Comparison of ENCODE assay signal across 10 cellular contexts in genomic region chr12:104216461-104217058, GRCh38. TPM values are rescaled to one million over a fixed set of nuclear protein-coding genes. Genes with fewer than 3 reads are reported as not detected.
DNase-seq lines count a peak whose midpoint lies in the region; ATAC-seq, FAIRE-seq and TF ChIP-seq lines count a peak whose summit lies in the region.
"Had no signal": no experiment of that assay in that cellular context is flagged by ENCODE, and none has a peak within 500 bp of the region (broad histone marks: within the 10 kb centered on the region; RNA-seq: fewer than 3 reads in every experiment).

No MANE protein-coding gene starts in this region.

- no peak for DNase-seq in activated naive CD4-positive, alpha-beta T cell treated with anti-CD3 and anti-CD28 coated beads, Interleukin-2, amount 10 ng/mL, durations not matched to agents 7 days and 5 days
- no peak for DNase-seq in activated naive CD4-positive, alpha-beta T cell treated with anti-CD3 and anti-CD28 coated beads, Interleukin-2, amount 50 U/mL, for 16 hours
- DNase-seq in chondrocyte (ENCODE audit: low spot score) (no peak), upper lobe of left lung (no peak), GM10266 (ENCODE audit: extremely low spot score) (no peak), D721Med (ENCODE audit: insufficient read length, low spot score) (no peak)
- DNase-seq: DMS 273 treated with DMSO at 0.1 percent for 48 hours, OCI-M1 had no signal

- FAIRE-seq in D721Med (lab: Jason Lieb, UNC): no peak

- ATAC-seq in upper lobe of left lung (ENCODE audit: low FRiP score in 2 of 2): no peak
- no peak for ATAC-seq in HG03378 (IDR thresholded peaks at IDR 0.05; ENCODE audit: unreplicated experiment)

- no peak overlapping the region for H3K4me3 ChIP-seq in mucosa of stomach (ENCODE audit: low read length)
- peak overlapping the region in 3 of 4 donors; percentile 51 to 64 (median 57) for H3K4me3 ChIP-seq in upper lobe of left lung

- no peak for TF ChIP-seq POLR2A in upper lobe of left lung (IDR thresholded peaks at IDR 0.05)

- no peaks in the 10 kb centered on the region for H3K36me3 ChIP-seq in mucosa of stomach (ENCODE audit: control insufficient read depth, insufficient read depth, low read length)
- no peaks in the 10 kb centered on the region for H3K36me3 ChIP-seq in upper lobe of left lung

- 93 to 97% methylated on average over 3 of the region's 3 CpGs for WGBS in upper lobe of left lung, 2 donors

- H3K27me3 Mint-ChIP-seq in activated naive CD4-positive, alpha-beta T cell treated with anti-CD3 and anti-CD28 coated beads, Interleukin-2, amount 10 ng/mL, durations not matched to agents 7 days and 5 days: peaks cover 8% of the 10 kb centered on the region
- no peaks in the 10 kb centered on the region for H3K27me3 Mint-ChIP-seq in chondrocyte (ENCODE audit: low read depth)

- H3K27ac Mint-ChIP-seq in activated naive CD4-positive, alpha-beta T cell treated with anti-CD3 and anti-CD28 coated beads, Interleukin-2, amount 10 ng/mL, durations not matched to agents 7 days and 5 days: peak overlapping the region; percentile 55
- H3K27ac Mint-ChIP-seq in chondrocyte (ENCODE audit: unreplicated experiment): peak overlapping the region; percentile 75

- H3K4me1 Mint-ChIP-seq in activated naive CD4-positive, alpha-beta T cell treated with anti-CD3 and anti-CD28 coated beads, Interleukin-2, amount 10 ng/mL, durations not matched to agents 7 days and 5 days: peaks cover 45% of the 10 kb centered on the region
- peaks cover 24% of the 10 kb centered on the region for H3K4me1 Mint-ChIP-seq in chondrocyte (ENCODE audit: low read depth)

- peak overlapping the region; percentile 59 for H3K9ac ChIP-seq in mucosa of stomach (ENCODE audit: low read length)

- H3K27me3 ChIP-seq in mucosa of stomach (ENCODE audit: control insufficient read depth, insufficient read depth, low read length): no peaks in the 10 kb centered on the region
- H3K27me3 ChIP-seq in upper lobe of left lung: no peaks in the 10 kb centered on the region

- CTCF ChIA-PET in activated naive CD4-positive, alpha-beta T cell treated with anti-CD3 and anti-CD28 coated beads, Interleukin-2, amount 10 ng/mL, durations not matched to agents 7 days and 5 days (lab: Charles Lee): interaction anchor here (0.9 to 1.8 kb wide), 6 partner anchors 14 to 165 kb away, joined by 3 to 6 read pairs (median 4); no protein-coding TSS in a partner anchor

- TF ChIP-seq CTCF in chondrocyte (IDR thresholded peaks at IDR 0.05): no peak
- TF ChIP-seq CTCF in upper lobe of left lung (IDR thresholded peaks at IDR 0.05): no peak
- TF ChIP-seq CTCF in GM10266 (IDR thresholded peaks at IDR 0.05; ENCODE audit: control insufficient read depth, insufficient read depth, low read depth, missing control alignments): no peak
- no peak for TF ChIP-seq CTCF in D721Med (IDR thresholded peaks at IDR 0.05; ENCODE audit: insufficient read depth, missing control alignments)

- no peaks in the 10 kb centered on the region for H3K9me3 ChIP-seq in mucosa of stomach (ENCODE audit: control insufficient read depth, low read length)
- H3K9me3 ChIP-seq in upper lobe of left lung: no peaks in the 10 kb centered on the region

- H3K4me3 Mint-ChIP-seq in activated naive CD4-positive, alpha-beta T cell treated with anti-CD3 and anti-CD28 coated beads, Interleukin-2, amount 10 ng/mL, durations not matched to agents 7 days and 5 days: peak overlapping the region; percentile 70
- H3K4me3 Mint-ChIP-seq in chondrocyte (ENCODE audit: unreplicated experiment): peak overlapping the region; percentile 69

- H3K36me3 Mint-ChIP-seq in activated naive CD4-positive, alpha-beta T cell treated with anti-CD3 and anti-CD28 coated beads, Interleukin-2, amount 10 ng/mL, durations not matched to agents 7 days and 5 days: no peaks in the 10 kb centered on the region
- H3K36me3 Mint-ChIP-seq in chondrocyte (ENCODE audit: low read depth): no peaks in the 10 kb centered on the region

- H3K9me3 Mint-ChIP-seq in activated naive CD4-positive, alpha-beta T cell treated with anti-CD3 and anti-CD28 coated beads, Interleukin-2, amount 10 ng/mL, durations not matched to agents 7 days and 5 days: no peaks in the 10 kb centered on the region
- peaks cover 4% of the 10 kb centered on the region for H3K9me3 Mint-ChIP-seq in chondrocyte (ENCODE audit: low read depth)

- H3K27ac ChIP-seq in upper lobe of left lung: peak overlapping the region in 3 of 4 donors; percentile 75 to 89 (median 81)

- H3K4me1 ChIP-seq in mucosa of stomach (ENCODE audit: control insufficient read depth, insufficient read depth, low read length) (peaks cover 21% of the 10 kb centered on the region), upper lobe of left lung (peaks cover 22 to 39% (median 33%) of the 10 kb centered on the region in 4 donors)

- TF ChIP-seq EP300 in upper lobe of left lung (IDR thresholded peaks at IDR 0.05): no peak

RNA-seq across cellular contexts. Expression of gene TXNRD1, which starts 1.0 kb away (rescaled TPM):
- total RNA-seq in chondrocyte (82.7 to 104 TPM (median 94.5 TPM) in 3 replicates), upper lobe of left lung (100 to 1,000 TPM; 124 to 381 (median 162) TPM)
